Comparison of ENCODE assay signal across 21 cellular contexts in the genomic region with DNA sequence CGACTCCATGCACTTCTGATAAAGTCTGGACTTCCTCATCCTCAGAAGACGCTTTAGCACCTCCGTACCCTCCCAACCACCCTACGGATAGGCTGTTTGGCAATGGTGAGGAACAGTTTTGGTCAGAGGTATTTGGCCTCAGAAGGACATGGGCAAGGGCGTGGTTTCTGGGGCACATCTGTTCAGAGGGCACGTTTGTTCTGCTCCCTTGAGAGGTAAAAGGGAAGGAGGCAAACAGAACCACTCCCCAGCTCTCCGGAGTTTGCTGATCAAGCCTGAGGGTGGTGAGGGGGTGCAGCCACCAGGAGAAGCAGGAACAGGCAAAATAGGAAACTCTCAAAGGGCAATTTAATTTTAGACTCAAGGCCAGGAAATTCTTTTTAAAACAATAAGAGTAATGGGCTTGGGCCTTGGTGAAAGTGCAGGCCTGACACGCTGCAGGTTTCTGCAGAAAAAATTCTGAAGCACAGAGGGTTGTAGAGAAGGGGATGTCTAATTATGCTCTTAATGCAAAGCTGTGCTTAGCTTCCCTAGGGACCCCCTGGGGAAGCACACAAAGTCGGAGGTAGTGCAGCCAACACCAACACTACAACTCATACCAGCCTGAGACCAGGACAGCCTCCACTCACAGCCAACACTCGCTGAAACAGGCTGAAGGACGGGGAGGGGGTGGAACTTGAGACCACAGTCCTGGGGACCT. TPM values are rescaled to one million over a fixed set of nuclear protein-coding genes. Genes with fewer than 3 reads are reported as not detected.
A peak's percentile ranks its signal among the peaks of the same experiment; 100 is the strongest.
DNase-seq lines count a peak whose midpoint lies in the region; ATAC-seq and TF ChIP-seq lines count a peak whose summit lies in the region.
"Had no signal": no experiment of that assay in that cellular context is flagged by ENCODE, and none has a peak within 500 bp of the region (broad histone marks: within the 10 kb centered on the region; RNA-seq: fewer than 3 reads in every experiment).

No MANE protein-coding gene starts in this region.

- WGBS in endodermal cell (ENCODE audit: insufficient coverage in 1 of 2, insufficient read length in 1 of 2), 2 experiments: 85 to 100% methylated on average over 4 to 11 of the region's 11 CpGs

- no peak overlapping the region for H3K4me3 ChIP-seq in endodermal cell (ENCODE audit: low read length)
- H3K4me3 ChIP-seq: PC-9 had no signal

- no peak overlapping the region for H3K9ac ChIP-seq in endodermal cell (ENCODE audit: extremely low read depth, low read length, poor library complexity, severe bottlenecking)

- H3K27ac Mint-ChIP-seq in endodermal cell: no peak overlapping the region
- H3K27ac Mint-ChIP-seq in stimulated activated effector memory CD8-positive, alpha-beta T cell treated with anti-CD3 and anti-CD28 coated beads, Interleukin-12 subunit alpha, Interleukin-12 subunit beta, amount 100 ng/mL, for 72 hours: no peak overlapping the region
- no peak overlapping the region for H3K27ac Mint-ChIP-seq in osteocyte (ENCODE audit: unreplicated experiment)
- H3K27ac Mint-ChIP-seq: activated naive CD8-positive, alpha-beta T cell treated with anti-CD3 and anti-CD28 coated beads for 36 hours; brain; natural killer cell; stimulated activated naive CD8-positive, alpha-beta T cell treated with anti-CD3 and anti-CD28 coated beads, Interleukin-15, amount 100 ng/mL, for 72 hours had no signal

- peak; percentile 34 for ATAC-seq in stimulated activated effector memory CD8-positive, alpha-beta T cell treated with anti-CD3 and anti-CD28 coated beads, Interleukin-12 subunit alpha, Interleukin-12 subunit beta, amount 100 ng/mL, for 72 hours
- ATAC-seq: stimulated activated naive CD8-positive, alpha-beta T cell treated with anti-CD3 and anti-CD28 coated beads, Interleukin-15, amount 100 ng/mL, for 72 hours had no signal

- H3K36me3 Mint-ChIP-seq in endodermal cell (ENCODE audit: low read depth) (no peaks in the 10 kb centered on the region), osteocyte (ENCODE audit: unreplicated experiment) (no peaks in the 10 kb centered on the region)
- no peaks in the 10 kb centered on the region for H3K36me3 Mint-ChIP-seq in stimulated activated effector memory CD8-positive, alpha-beta T cell treated with anti-CD3 and anti-CD28 coated beads, Interleukin-12 subunit alpha, Interleukin-12 subunit beta, amount 100 ng/mL, for 72 hours
- H3K36me3 Mint-ChIP-seq: activated naive CD8-positive, alpha-beta T cell treated with anti-CD3 and anti-CD28 coated beads for 36 hours; brain; natural killer cell had no signal

- H3K4me3 Mint-ChIP-seq in endodermal cell: no peak overlapping the region
- H3K4me3 Mint-ChIP-seq in stimulated activated effector memory CD8-positive, alpha-beta T cell treated with anti-CD3 and anti-CD28 coated beads, Interleukin-12 subunit alpha, Interleukin-12 subunit beta, amount 100 ng/mL, for 72 hours: no peak overlapping the region
- H3K4me3 Mint-ChIP-seq in osteocyte (ENCODE audit: unreplicated experiment): no peak overlapping the region
- H3K4me3 Mint-ChIP-seq: activated naive CD8-positive, alpha-beta T cell treated with anti-CD3 and anti-CD28 coated beads for 36 hours; brain; natural killer cell; stimulated activated naive CD8-positive, alpha-beta T cell treated with anti-CD3 and anti-CD28 coated beads, Interleukin-15, amount 100 ng/mL, for 72 hours had no signal

- peak; percentile 20 for DNase-seq in NCI-H82 (lab: John Stamatoyannopoulos, UW)
- no peak for DNase-seq in NCI-H82 treated with DMSO at 0.1 percent for 48 hours (lab: John Stamatoyannopoulos, UW; ENCODE audit: unreplicated experiment)
- peak; percentile 61 for DNase-seq in NOMO-1 treated with DMSO at 0.1 percent for 48 hours (lab: John Stamatoyannopoulos, UW; ENCODE audit: unreplicated experiment)
- peak; percentile 63 for DNase-seq in endodermal cell
- no peak for DNase-seq in stimulated activated effector memory CD8-positive, alpha-beta T cell treated with anti-CD3 and anti-CD28 coated beads, Interleukin-12 subunit alpha, Interleukin-12 subunit beta, amount 100 ng/mL, for 72 hours (ENCODE audit: low spot score in 2 of 2)
- DNase-seq in NCI-H187 treated with DMSO at 0.1 percent for 48 hours (lab: John Stamatoyannopoulos, UW): no peak
- no peak for DNase-seq in NCI-H226
- no peak for DNase-seq in osteocyte (ENCODE audit: extremely low spot score, unreplicated experiment)
- DNase-seq: activated CD4-positive, alpha-beta T cell treated with anti-CD3 and anti-CD28 coated beads, Interleukin-2, amount 50 U/mL, for 48 hours; activated naive CD8-positive, alpha-beta T cell treated with anti-CD3 and anti-CD28 coated beads for 36 hours; activated T-cell treated with anti-CD3 and anti-CD28 coated beads, Interleukin-2, amount 50 U/mL, for 48 hours; dermis blood vessel endothelial cell; DMS53; HCEC 1CT; natural killer cell; NCI-H446 treated with DMSO at 0.1 percent for 48 hours; PC-9; stimulated activated naive CD8-positive, alpha-beta T cell treated with anti-CD3 and anti-CD28 coated beads, Interleukin-15, amount 100 ng/mL, for 72 hours; SW 1271 had no signal

- H3K9me3 Mint-ChIP-seq in endodermal cell (no peaks in the 10 kb centered on the region), osteocyte (ENCODE audit: unreplicated experiment) (no peaks in the 10 kb centered on the region)
- H3K9me3 Mint-ChIP-seq in stimulated activated effector memory CD8-positive, alpha-beta T cell treated with anti-CD3 and anti-CD28 coated beads, Interleukin-12 subunit alpha, Interleukin-12 subunit beta, amount 100 ng/mL, for 72 hours: no peaks in the 10 kb centered on the region
- H3K9me3 Mint-ChIP-seq: natural killer cell; stimulated activated naive CD8-positive, alpha-beta T cell treated with anti-CD3 and anti-CD28 coated beads, Interleukin-15, amount 100 ng/mL, for 72 hours had no signal

- H3K27me3 Mint-ChIP-seq in endodermal cell (ENCODE audit: insufficient read depth): peaks cover 4% of the 10 kb centered on the region
- H3K27me3 Mint-ChIP-seq in osteocyte (ENCODE audit: unreplicated experiment): peaks cover 4% of the 10 kb centered on the region
- H3K27me3 Mint-ChIP-seq: activated naive CD8-positive, alpha-beta T cell treated with anti-CD3 and anti-CD28 coated beads for 36 hours; stimulated activated naive CD8-positive, alpha-beta T cell treated with anti-CD3 and anti-CD28 coated beads, Interleukin-15, amount 100 ng/mL, for 72 hours had no signal

- no peaks in the 10 kb centered on the region for H3K9me3 ChIP-seq in endodermal cell (ENCODE audit: control insufficient read depth, low read length)

- H3K36me3 ChIP-seq in endodermal cell (ENCODE audit: control insufficient read depth, insufficient read depth, low read length): no peaks in the 10 kb centered on the region

- H3K4me1 Mint-ChIP-seq in endodermal cell (peaks cover 38% of the 10 kb centered on the region), osteocyte (ENCODE audit: unreplicated experiment) (peaks cover 10% of the 10 kb centered on the region)
- H3K4me1 Mint-ChIP-seq in stimulated activated effector memory CD8-positive, alpha-beta T cell treated with anti-CD3 and anti-CD28 coated beads, Interleukin-12 subunit alpha, Interleukin-12 subunit beta, amount 100 ng/mL, for 72 hours: peaks cover 8% of the 10 kb centered on the region
- H3K4me1 Mint-ChIP-seq: brain had no signal

- no peak overlapping the region for H3K27ac ChIP-seq in endodermal cell (ENCODE audit: low read depth, low read length)
- H3K27ac ChIP-seq: C4-2B, PC-9 had no signal

- H3K4me1 ChIP-seq in endodermal cell (ENCODE audit: control insufficient read depth, insufficient read depth, low read length): peaks cover 12% of the 10 kb centered on the region

- TF ChIP-seq CTCF in endodermal cell (conservative IDR thresholded peaks at IDR 0.05): no peak
- TF ChIP-seq CTCF in osteocyte (IDR thresholded peaks at IDR 0.05): no peak

- H3K27me3 ChIP-seq in endodermal cell (ENCODE audit: control insufficient read depth, insufficient read depth, low read length, poor library complexity, severe bottlenecking): no peaks in the 10 kb centered on the region

RNA-seq across cellular contexts. Expression of a gene that starts 23.3 kb away (rescaled TPM):
- total RNA-seq in endodermal cell (10 to 100 TPM; 34.3 to 36.4 TPM), osteocyte (75.6 and 77.9 TPM in 2 replicates)
- polyA plus RNA-seq in endodermal cell (2013, experiment 1 of 2): 24.1 TPM
- 23.3 TPM for polyA plus RNA-seq in endodermal cell (2013, experiment 2 of 2)

Comparison
In these comparisons a context has a peak if more than half of its experiments do, and no peak if none do; other contexts are left out.
1. DNase-seq: peak in NCI-H82 (single experiment), NOMO-1 treated with DMSO at 0.1 percent for 48 hours (single experiment) and endodermal cell (single experiment); none in NCI-H82 treated with DMSO at 0.1 percent for 48 hours (single experiment), stimulated activated effector memory CD8-positive, alpha-beta T cell treated with anti-CD3 and anti-CD28 coated beads, Interleukin-12 subunit alpha, Interleukin-12 subunit beta, amount 100 ng/mL, for 72 hours (0 of 2), NCI-H187 treated with DMSO at 0.1 percent for 48 hours (single experiment), NCI-H226 (single experiment) and osteocyte (single experiment).